In the genomic region with DNA sequence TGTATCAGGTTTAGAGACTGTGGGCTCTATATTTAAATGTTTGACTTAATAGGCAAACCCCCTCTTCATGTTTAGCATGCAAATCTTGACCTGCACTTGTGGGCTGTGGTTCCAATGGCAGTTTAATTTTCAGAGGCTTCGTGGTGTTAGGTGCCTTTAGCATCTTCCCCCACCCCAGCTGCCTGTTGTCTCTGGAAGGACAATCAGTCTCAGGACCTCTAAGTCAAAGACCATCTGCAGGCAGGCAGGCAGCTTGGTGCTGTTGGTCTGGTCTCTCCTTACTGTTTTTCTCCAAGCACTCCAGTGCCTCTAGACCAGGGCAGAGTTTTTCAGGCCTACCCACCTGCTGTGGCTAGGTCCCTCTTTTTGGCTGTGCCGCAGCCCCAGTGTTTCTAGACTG, we compare ENCODE assay signal across 32 cellular contexts.
"Had no signal": no experiment of that assay in that cellular context is flagged by ENCODE, and none has a peak within 500 bp of the region (broad histone marks: within the 10 kb centered on the region; RNA-seq: fewer than 3 reads in every experiment).

No MANE protein-coding gene starts in this region.

- H3K4me1 ChIP-seq: adrenal gland, foreskin keratinocyte, gastrocnemius medialis had no signal

- H3K36me3 ChIP-seq: adrenal gland, esophagus muscularis mucosa, gastrocnemius medialis, heart left ventricle had no signal

- ATAC-seq: activated CD4-positive, alpha-beta T cell treated with anti-CD3 and anti-CD28 coated beads for 36 hours; activated CD8-positive, alpha-beta memory T cell treated with anti-CD3 and anti-CD28 coated beads, Interleukin-2, amount 10 ng/mL, durations not matched to agents 7 days and 5 days; activated CD8-positive, alpha-beta T cell treated with anti-CD3 and anti-CD28 coated beads, Interleukin-2, amount 10 ng/mL, durations not matched to agents 7 days and 5 days; activated naive CD8-positive, alpha-beta T cell treated with anti-CD3 and anti-CD28 coated beads, Interleukin-2, amount 50 U/mL, for 24 hours; body of pancreas; effector memory CD8-positive, alpha-beta T cell; foreskin keratinocyte; gastrocnemius medialis; heart left ventricle had no signal

- H3K27ac ChIP-seq: adrenal gland, body of pancreas, esophagus muscularis mucosa, foreskin keratinocyte, gastrocnemius medialis, heart left ventricle had no signal

- H3K27me3 ChIP-seq: adrenal gland, body of pancreas, esophagus muscularis mucosa, foreskin keratinocyte, gastrocnemius medialis, heart left ventricle had no signal

- H3K27me3 Mint-ChIP-seq: activated CD4-positive, alpha-beta memory T cell treated with anti-CD3 and anti-CD28 coated beads for 36 hours; activated CD4-positive, alpha-beta T cell treated with anti-CD3 and anti-CD28 coated beads for 36 hours; activated CD4-positive, alpha-beta T cell treated with anti-CD3 and anti-CD28 coated beads, Interleukin-2, amount 10 ng/mL, durations not matched to agents 24 days and 14 days; activated CD8-positive, alpha-beta memory T cell treated with anti-CD3 and anti-CD28 coated beads, Interleukin-2, amount 10 ng/mL, durations not matched to agents 7 days and 5 days; activated naive CD4-positive, alpha-beta T cell treated with anti-CD3 and anti-CD28 coated beads, Interleukin-2, amount 50 U/mL, for 24 hours; activated naive CD8-positive, alpha-beta T cell treated with anti-CD3 and anti-CD28 coated beads for 36 hours; activated naive CD8-positive, alpha-beta T cell treated with anti-CD3 and anti-CD28 coated beads, Interleukin-2, amount 50 U/mL, for 24 hours; effector memory CD8-positive, alpha-beta T cell had no signal

- H3K9me3 ChIP-seq: adrenal gland, body of pancreas, esophagus muscularis mucosa, gastrocnemius medialis, heart left ventricle had no signal

- H3K4me3 ChIP-seq: adrenal gland, body of pancreas, esophagus muscularis mucosa, gastrocnemius medialis, heart left ventricle had no signal

- H3K4me1 Mint-ChIP-seq: activated CD4-positive, alpha-beta T cell treated with anti-CD3 and anti-CD28 coated beads for 36 hours; activated CD4-positive, alpha-beta T cell treated with anti-CD3 and anti-CD28 coated beads, Interleukin-2, amount 10 ng/mL, durations not matched to agents 24 days and 14 days; activated CD8-positive, alpha-beta memory T cell treated with anti-CD3 and anti-CD28 coated beads, Interleukin-2, amount 10 ng/mL, durations not matched to agents 7 days and 5 days; activated naive CD4-positive, alpha-beta T cell treated with anti-CD3 and anti-CD28 coated beads, Interleukin-2, amount 50 U/mL, for 24 hours; activated naive CD8-positive, alpha-beta T cell treated with anti-CD3 and anti-CD28 coated beads for 36 hours; activated naive CD8-positive, alpha-beta T cell treated with anti-CD3 and anti-CD28 coated beads, Interleukin-2, amount 50 U/mL, for 24 hours had no signal

- H3K4me3 Mint-ChIP-seq: activated CD4-positive, alpha-beta memory T cell treated with anti-CD3 and anti-CD28 coated beads for 36 hours; activated CD4-positive, alpha-beta T cell treated with anti-CD3 and anti-CD28 coated beads for 36 hours; activated CD4-positive, alpha-beta T cell treated with anti-CD3 and anti-CD28 coated beads, Interleukin-2, amount 10 ng/mL, durations not matched to agents 24 days and 14 days; activated CD8-positive, alpha-beta memory T cell treated with anti-CD3 and anti-CD28 coated beads, Interleukin-2, amount 10 ng/mL, durations not matched to agents 7 days and 5 days; activated CD8-positive, alpha-beta T cell treated with anti-CD3 and anti-CD28 coated beads, Interleukin-2, amount 10 ng/mL, durations not matched to agents 7 days and 5 days; activated naive CD4-positive, alpha-beta T cell treated with anti-CD3 and anti-CD28 coated beads for 36 hours; activated naive CD4-positive, alpha-beta T cell treated with anti-CD3 and anti-CD28 coated beads, Interleukin-2, amount 50 U/mL, for 24 hours; activated naive CD8-positive, alpha-beta T cell treated with anti-CD3 and anti-CD28 coated beads for 36 hours; activated naive CD8-positive, alpha-beta T cell treated with anti-CD3 and anti-CD28 coated beads, Interleukin-2, amount 50 U/mL, for 24 hours; activated T-helper 1 cell treated with anti-CD3 and anti-CD28 coated beads, Interleukin-12 subunit alpha, Interleukin-12 subunit beta, Interleukin-2, Interleukin-4 antibody, amounts not matched to agents 30 ng/mL and 10 ng/mL and 1 ng/mL, durations not matched to agents 14 hours and 24 hours and 36 hours; effector memory CD8-positive, alpha-beta T cell had no signal

- H3K36me3 Mint-ChIP-seq: activated CD4-positive, alpha-beta memory T cell treated with anti-CD3 and anti-CD28 coated beads for 36 hours; activated CD8-positive, alpha-beta memory T cell treated with anti-CD3 and anti-CD28 coated beads, Interleukin-2, amount 10 ng/mL, durations not matched to agents 7 days and 5 days; activated naive CD4-positive, alpha-beta T cell treated with anti-CD3 and anti-CD28 coated beads, Interleukin-2, amount 50 U/mL, for 24 hours; activated naive CD8-positive, alpha-beta T cell treated with anti-CD3 and anti-CD28 coated beads for 36 hours had no signal

- H3K27ac Mint-ChIP-seq: activated CD4-positive, alpha-beta memory T cell treated with anti-CD3 and anti-CD28 coated beads for 36 hours; activated CD4-positive, alpha-beta T cell treated with anti-CD3 and anti-CD28 coated beads for 36 hours; activated CD4-positive, alpha-beta T cell treated with anti-CD3 and anti-CD28 coated beads, Interleukin-2, amount 10 ng/mL, durations not matched to agents 24 days and 14 days; activated CD8-positive, alpha-beta memory T cell treated with anti-CD3 and anti-CD28 coated beads, Interleukin-2, amount 10 ng/mL, durations not matched to agents 7 days and 5 days; activated CD8-positive, alpha-beta T cell treated with anti-CD3 and anti-CD28 coated beads, Interleukin-2, amount 10 ng/mL, durations not matched to agents 7 days and 5 days; activated naive CD4-positive, alpha-beta T cell treated with anti-CD3 and anti-CD28 coated beads for 36 hours; activated naive CD4-positive, alpha-beta T cell treated with anti-CD3 and anti-CD28 coated beads, Interleukin-2, amount 50 U/mL, for 24 hours; activated naive CD8-positive, alpha-beta T cell treated with anti-CD3 and anti-CD28 coated beads for 36 hours; activated naive CD8-positive, alpha-beta T cell treated with anti-CD3 and anti-CD28 coated beads, Interleukin-2, amount 50 U/mL, for 24 hours; activated T-helper 1 cell treated with anti-CD3 and anti-CD28 coated beads, Interleukin-12 subunit alpha, Interleukin-12 subunit beta, Interleukin-2, Interleukin-4 antibody, amounts not matched to agents 30 ng/mL and 10 ng/mL and 1 ng/mL, durations not matched to agents 14 hours and 24 hours and 36 hours; activated T-helper 2 cell treated with anti-CD3 and anti-CD28 coated beads, Interferon-gamma antibody, Interleukin-2, Interleukin-4, amounts not matched to agents 10 μg/mL and 5 μg/mL and 100 μg/mL, durations not matched to agents 14 hours and 24 hours and 36 hours; effector memory CD8-positive, alpha-beta T cell had no signal

- DNase-seq: activated CD4-positive, alpha-beta memory T cell treated with anti-CD3 and anti-CD28 coated beads for 36 hours; activated CD4-positive, alpha-beta T cell treated with anti-CD3 and anti-CD28 coated beads for 36 hours; activated CD4-positive, alpha-beta T cell treated with anti-CD3 and anti-CD28 coated beads, Interleukin-2, amount 10 ng/mL, durations not matched to agents 24 days and 14 days; activated CD4-positive, CD25-positive, alpha-beta regulatory T cell; activated CD4-positive, CD25-positive, alpha-beta regulatory T cell treated with anti-CD3 and anti-CD28 coated beads, Interleukin-2, amount 50 U/mL, for 72 hours; activated CD8-positive, alpha-beta memory T cell treated with anti-CD3 and anti-CD28 coated beads, Interleukin-2, amount 10 ng/mL, durations not matched to agents 7 days and 5 days; activated CD8-positive, alpha-beta memory T cell treated with anti-CD3 and anti-CD28 coated beads, Interleukin-2, amount 50 U/mL, for 4 hours; activated CD8-positive, alpha-beta T cell treated with anti-CD3 and anti-CD28 coated beads, Interleukin-2, amount 10 ng/mL, durations not matched to agents 7 days and 5 days; activated effector memory CD4-positive, alpha-beta T cell treated with anti-CD3 and anti-CD28 coated beads, Interleukin-2, amount 50 U/mL, for 16 hours; activated naive CD4-positive, alpha-beta T cell treated with anti-CD3 and anti-CD28 coated beads for 36 hours; activated naive CD8-positive, alpha-beta T cell treated with anti-CD3 and anti-CD28 coated beads for 36 hours; activated naive CD8-positive, alpha-beta T cell treated with anti-CD3 and anti-CD28 coated beads, Interleukin-2, amount 50 U/mL, for 24 hours; activated T-cell treated with anti-CD3 and anti-CD28 coated beads, Interleukin-2, amount 50 U/mL, for 1 hour; activated T-cell treated with anti-CD3 and anti-CD28 coated beads, Interleukin-2, amount 50 U/mL, for 48 hours; adrenal gland; amygdala; aorta; body of pancreas; caudate nucleus; cortex of kidney; dermis blood vessel endothelial cell; effector CD4-positive, alpha-beta T cell; effector memory CD8-positive, alpha-beta T cell; erythroblast; foreskin keratinocyte; gastrocnemius medialis; glutamatergic neuron had no signal
